In genomic region chr5:101534486-101535110, GRCh38 we compare ENCODE assay signal across 23 cellular contexts.
"Had no signal": no experiment of that assay in that cellular context is flagged by ENCODE, and none has a peak within 500 bp of the region (broad histone marks: within the 10 kb centered on the region; RNA-seq: fewer than 3 reads in every experiment).

No MANE protein-coding gene starts in this region.

- ATAC-seq: activated T-cell treated with anti-CD3 and anti-CD28 coated beads, Interleukin-2, amount 50 U/mL, for 72 hours; left lobe of liver had no signal

- H3K36me3 ChIP-seq: adrenal gland, thyroid gland had no signal

- H3K27ac Mint-ChIP-seq: activated naive CD4-positive, alpha-beta T cell treated with anti-CD3 and anti-CD28 coated beads, Interleukin-2, amount 50 U/mL, for 24 hours; activated T-cell treated with anti-CD3 and anti-CD28 coated beads, Interleukin-2, amount 50 U/mL, for 72 hours; mesothelial cell of epicardium; nephron; progenitor cell of endocrine pancreas had no signal

- DNase-seq: activated CD4-positive, alpha-beta T cell treated with anti-CD3 and anti-CD28 coated beads for 1 hour; activated CD8-positive, alpha-beta memory T cell treated with anti-CD3 and anti-CD28 coated beads for 24 hours; activated CD8-positive, alpha-beta memory T cell treated with anti-CD3 and anti-CD28 coated beads, Interleukin-2, amount 50 U/mL, for 48 hours; activated effector memory CD4-positive, alpha-beta T cell treated with anti-CD3 and anti-CD28 coated beads, Interleukin-2, amount 50 U/mL, for 16 hours; activated T-cell treated with anti-CD3 and anti-CD28 coated beads, Interleukin-2, amount 50 U/mL, for 72 hours; adrenal gland; cerebellar nuclear complex; cortex of kidney; hippocampal formation; kidney; stimulated activated CD4-positive, alpha-beta T cell treated with anti-CD3 and anti-CD28 coated beads, Interleukin-12 subunit alpha, Interleukin-12 subunit beta, amount 100 ng/mL, for 4 hours; stimulated activated CD4-positive, alpha-beta T cell treated with anti-CD3 and anti-CD28 coated beads, Interleukin-1b, Interleukin-23, amount 100 ng/mL, for 48 hours; stimulated activated CD8-positive, alpha-beta memory T cell treated with anti-CD3 and anti-CD28 coated beads, Interleukin-4, amount 100 ng/mL, for 48 hours; stimulated activated naive CD4-positive, alpha-beta T cell treated with Interleukin-2 at 50 U/mL for 16 hours; T-helper 2 cell; thyroid gland had no signal

- H3K27me3 ChIP-seq: adrenal gland, thyroid gland had no signal

- H3K9me3 ChIP-seq: adrenal gland, thyroid gland had no signal

- H3K27ac ChIP-seq: adrenal gland, thyroid gland, VCaP had no signal

- H3K4me3 Mint-ChIP-seq: activated naive CD4-positive, alpha-beta T cell treated with anti-CD3 and anti-CD28 coated beads, Interleukin-2, amount 50 U/mL, for 24 hours; activated T-cell treated with anti-CD3 and anti-CD28 coated beads, Interleukin-2, amount 50 U/mL, for 72 hours; mesothelial cell of epicardium; nephron had no signal

- H3K9me3 Mint-ChIP-seq: nephron had no signal

- H3K27me3 Mint-ChIP-seq: activated naive CD4-positive, alpha-beta T cell treated with anti-CD3 and anti-CD28 coated beads, Interleukin-2, amount 50 U/mL, for 24 hours; progenitor cell of endocrine pancreas had no signal

- H3K4me3 ChIP-seq: adrenal gland, lung, thyroid gland had no signal

- H3K4me1 Mint-ChIP-seq: activated naive CD4-positive, alpha-beta T cell treated with anti-CD3 and anti-CD28 coated beads, Interleukin-2, amount 50 U/mL, for 24 hours; mesothelial cell of epicardium; nephron had no signal

- H3K4me1 ChIP-seq: adrenal gland, thyroid gland had no signal

- H3K36me3 Mint-ChIP-seq: activated naive CD4-positive, alpha-beta T cell treated with anti-CD3 and anti-CD28 coated beads, Interleukin-2, amount 50 U/mL, for 24 hours; mesothelial cell of epicardium had no signal
